In genomic region chr16:19093631-19094541, GRCh38 we compare ENCODE assay signal across 1 cellular context.
TF ChIP-seq lines count a peak whose summit lies in the region.

No MANE protein-coding gene starts in this region.

TF ChIP-seq in HepG2, 621 proteins besides CTCF, POLR2A, EP300 and RAD21 (continued from another document and continues in another):
- no peak for TF ChIP-seq ZNF142 (CRISPR knock-in tag; IDR thresholded peaks at IDR 0.05)
- peak; percentile 11; the same call in 1 of the 2 replicates for TF ChIP-seq HOXA3 (CRISPR knock-in tag; IDR thresholded peaks at IDR 0.05)
- no peak for TF ChIP-seq ZNF660 (CRISPR knock-in tag; IDR thresholded peaks at IDR 0.05; ENCODE audit: borderline replicate concordance, low read depth)
- TF ChIP-seq KDM3A (CRISPR knock-in tag; IDR thresholded peaks at IDR 0.05; ENCODE audit: low read depth): no peak
- TF ChIP-seq THAP11 (CRISPR knock-in tag; IDR thresholded peaks at IDR 0.05): no peak
- TF ChIP-seq KAT8 (CRISPR knock-in tag; IDR thresholded peaks at IDR 0.05): no peak; the same call in 1 of the 2 replicates
- no peak for TF ChIP-seq ZXDC (CRISPR knock-in tag; IDR thresholded peaks at IDR 0.05)
- no peak for TF ChIP-seq ZNF569 (CRISPR knock-in tag; IDR thresholded peaks at IDR 0.05; ENCODE audit: borderline replicate concordance)
- no peak for TF ChIP-seq CSRNP1 (CRISPR knock-in tag; IDR thresholded peaks at IDR 0.05)
- no peak for TF ChIP-seq ZNF282 (IDR thresholded peaks at IDR 0.05; ENCODE audit: partially characterized antibody)
- no peak for TF ChIP-seq HNRNPL (IDR thresholded peaks at IDR 0.05; ENCODE audit: low read depth, low read length)
- TF ChIP-seq ISX (CRISPR knock-in tag; conservative IDR thresholded peaks at IDR 0.05): no peak
- TF ChIP-seq ZSCAN20 (CRISPR knock-in tag; IDR thresholded peaks at IDR 0.05; ENCODE audit: borderline replicate concordance): no peak
- no peak for TF ChIP-seq ERF (CRISPR knock-in tag; IDR thresholded peaks at IDR 0.05)
- TF ChIP-seq HHEX (CRISPR knock-in tag; IDR thresholded peaks at IDR 0.05): no peak
- no peak for TF ChIP-seq ZNF646 (CRISPR knock-in tag; IDR thresholded peaks at IDR 0.05)
- TF ChIP-seq ZNF275 (CRISPR knock-in tag; IDR thresholded peaks at IDR 0.05; ENCODE audit: borderline replicate concordance): no peak
- no peak for TF ChIP-seq ZNF670 (CRISPR knock-in tag; IDR thresholded peaks at IDR 0.05; ENCODE audit: borderline replicate concordance)
- no peak for TF ChIP-seq ZNF329 (CRISPR knock-in tag; IDR thresholded peaks at IDR 0.05; ENCODE audit: low read depth)
- no peak for TF ChIP-seq KMT2A (CRISPR knock-in tag; IDR thresholded peaks at IDR 0.05)
- no peak for TF ChIP-seq STAT5B (CRISPR knock-in tag; IDR thresholded peaks at IDR 0.05)
- TF ChIP-seq MAFF (IDR thresholded peaks at IDR 0.05; ENCODE audit: low read depth, low read length): no peak
- no peak for TF ChIP-seq ZNF224 (CRISPR knock-in tag; IDR thresholded peaks at IDR 0.05)
- TF ChIP-seq RFX3 (CRISPR knock-in tag; IDR thresholded peaks at IDR 0.05): no peak
- TF ChIP-seq ZBTB38 (CRISPR knock-in tag; IDR thresholded peaks at IDR 0.05): no peak
- TF ChIP-seq ZNF143 (CRISPR knock-in tag; IDR thresholded peaks at IDR 0.05): no peak
- no peak for TF ChIP-seq ZBTB1 (CRISPR knock-in tag; IDR thresholded peaks at IDR 0.05; ENCODE audit: borderline replicate concordance)
- TF ChIP-seq ZHX2 (IDR thresholded peaks at IDR 0.05; ENCODE audit: low read depth): no peak
- TF ChIP-seq ZHX2 (CRISPR knock-in tag; IDR thresholded peaks at IDR 0.05; ENCODE audit: borderline replicate concordance): no peak
- TF ChIP-seq GTF2F1 (IDR thresholded peaks at IDR 0.05; ENCODE audit: low read length): no peak
- TF ChIP-seq RBM39 (IDR thresholded peaks at IDR 0.05; ENCODE audit: low read depth, low read length, poor library complexity, severe bottlenecking): no peak
- TF ChIP-seq ZNF792 (CRISPR knock-in tag; IDR thresholded peaks at IDR 0.05): peak; percentile 54; the same call in 1 of the 2 replicates
- TF ChIP-seq ZNF3 (CRISPR knock-in tag; IDR thresholded peaks at IDR 0.05): no peak
- TF ChIP-seq MXD1 (CRISPR knock-in tag; IDR thresholded peaks at IDR 0.05): no peak
- TF ChIP-seq SNRNP70 (IDR thresholded peaks at IDR 0.05; ENCODE audit: low read depth, low read length): no peak
